In the genomic region with DNA sequence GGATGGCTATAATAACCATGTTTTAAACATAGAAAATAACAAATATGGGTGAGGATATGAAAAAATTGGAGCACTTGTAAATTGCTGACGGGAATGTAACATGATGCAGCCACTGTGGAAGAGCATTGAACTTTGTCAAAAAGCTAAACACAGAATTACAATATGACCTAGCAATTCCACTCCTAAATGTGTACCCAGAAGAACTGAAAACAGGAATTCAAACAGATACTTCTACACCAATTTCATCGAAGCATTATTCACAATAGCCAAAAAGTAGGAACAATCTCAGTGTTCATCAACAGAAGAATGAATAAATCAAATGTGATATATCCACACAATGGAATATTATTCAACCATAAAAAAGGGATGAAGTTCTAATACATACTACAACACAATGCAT, we compare ENCODE assay signal across 39 cellular contexts. TPM values are rescaled to one million over a fixed set of nuclear protein-coding genes. Genes with fewer than 3 reads are reported as not detected.
"Had no signal": no experiment of that assay in that cellular context is flagged by ENCODE, and none has a peak within 500 bp of the region (broad histone marks: within the 10 kb centered on the region; RNA-seq: fewer than 3 reads in every experiment).

No MANE protein-coding gene starts in this region.

- H3K4me1 Mint-ChIP-seq: activated naive CD4-positive, alpha-beta T cell treated with anti-CD3 and anti-CD28 coated beads, Interleukin-2, amount 10 ng/mL, durations not matched to agents 7 days and 5 days; activated naive CD4-positive, alpha-beta T cell treated with anti-CD3 and anti-CD28 coated beads, Interleukin-2, amount 50 U/mL, for 24 hours; activated naive CD8-positive, alpha-beta T cell treated with anti-CD3 and anti-CD28 coated beads, Interleukin-2, amount 10 ng/mL, durations not matched to agents 7 days and 5 days; activated naive CD8-positive, alpha-beta T cell treated with anti-CD3 and anti-CD28 coated beads, Interleukin-2, amount 50 U/mL, for 24 hours; activated T-helper 17 cell treated with anti-CD3 and anti-CD28 coated beads, Interleukin-2, amount 50 U/mL, for 72 hours; brain; central memory CD8-positive, alpha-beta T cell had no signal

- ATAC-seq: activated naive CD4-positive, alpha-beta T cell treated with anti-CD3 and anti-CD28 coated beads, Interleukin-2, amount 50 U/mL, for 72 hours; activated naive CD8-positive, alpha-beta T cell treated with anti-CD3 and anti-CD28 coated beads, Interleukin-2, amount 50 U/mL, for 24 hours; activated T-cell treated with anti-CD3 and anti-CD28 coated beads, Interleukin-2, amount 50 U/mL, for 4 hours; activated T-helper 17 cell treated with anti-CD3 and anti-CD28 coated beads, Interleukin-2, amount 50 U/mL, for 72 hours; body of pancreas had no signal

- H3K27ac ChIP-seq: adrenal gland, ascending aorta, body of pancreas, brain microvascular endothelial cell, breast epithelium, cardiac muscle cell had no signal

- H3K27me3 ChIP-seq: adrenal gland, ascending aorta, body of pancreas, brain microvascular endothelial cell, breast epithelium, cardiac muscle cell had no signal

- FAIRE-seq: astrocyte, bronchial epithelial cell, colon had no signal

- H3K27me3 Mint-ChIP-seq: activated naive CD4-positive, alpha-beta T cell treated with anti-CD3 and anti-CD28 coated beads, Interleukin-2, amount 50 U/mL, for 24 hours; activated naive CD8-positive, alpha-beta T cell treated with anti-CD3 and anti-CD28 coated beads, Interleukin-2, amount 50 U/mL, for 24 hours; activated T-cell treated with anti-CD3 and anti-CD28 coated beads, Interleukin-2, amount 50 U/mL, for 24 hours had no signal

- H3K4me3 Mint-ChIP-seq: activated naive CD4-positive, alpha-beta T cell treated with anti-CD3 and anti-CD28 coated beads for 36 hours; activated naive CD4-positive, alpha-beta T cell treated with anti-CD3 and anti-CD28 coated beads, Interleukin-2, amount 10 ng/mL, durations not matched to agents 7 days and 5 days; activated naive CD4-positive, alpha-beta T cell treated with anti-CD3 and anti-CD28 coated beads, Interleukin-2, amount 50 U/mL, for 24 hours; activated naive CD8-positive, alpha-beta T cell; activated naive CD8-positive, alpha-beta T cell treated with anti-CD3 and anti-CD28 coated beads, Interleukin-2, amount 10 ng/mL, durations not matched to agents 7 days and 5 days; activated naive CD8-positive, alpha-beta T cell treated with anti-CD3 and anti-CD28 coated beads, Interleukin-2, amount 50 U/mL, for 24 hours; activated T-cell treated with anti-CD3 and anti-CD28 coated beads, Interleukin-2, amount 50 U/mL, for 24 hours; activated T-cell treated with anti-CD3 and anti-CD28 coated beads, Interleukin-2, amount 50 U/mL, for 4 hours; activated T-helper 1 cell treated with anti-CD3 and anti-CD28 coated beads, Interleukin-12 subunit alpha, Interleukin-12 subunit beta, Interleukin-2, Interleukin-4 antibody, amounts not matched to agents 30 ng/mL and 10 ng/mL and 1 ng/mL, durations not matched to agents 14 hours and 24 hours and 36 hours; activated T-helper 17 cell treated with anti-CD3 and anti-CD28 coated beads, Interleukin-2, amount 50 U/mL, for 72 hours; brain; central memory CD8-positive, alpha-beta T cell had no signal

- H3K36me3 ChIP-seq: adrenal gland, ascending aorta, brain microvascular endothelial cell, breast epithelium, cardiac muscle cell had no signal

- H3K27ac Mint-ChIP-seq: activated naive CD4-positive, alpha-beta T cell treated with anti-CD3 and anti-CD28 coated beads for 36 hours; activated naive CD4-positive, alpha-beta T cell treated with anti-CD3 and anti-CD28 coated beads, Interleukin-2, amount 10 ng/mL, durations not matched to agents 7 days and 5 days; activated naive CD4-positive, alpha-beta T cell treated with anti-CD3 and anti-CD28 coated beads, Interleukin-2, amount 50 U/mL, for 24 hours; activated naive CD4-positive, alpha-beta T cell treated with anti-CD3 and anti-CD28 coated beads, Interleukin-2, amount 50 U/mL, for 72 hours; activated naive CD8-positive, alpha-beta T cell; activated naive CD8-positive, alpha-beta T cell treated with anti-CD3 and anti-CD28 coated beads, Interleukin-2, amount 10 ng/mL, durations not matched to agents 7 days and 5 days; activated naive CD8-positive, alpha-beta T cell treated with anti-CD3 and anti-CD28 coated beads, Interleukin-2, amount 50 U/mL, for 24 hours; activated T-cell treated with anti-CD3 and anti-CD28 coated beads, Interleukin-2, amount 50 U/mL, for 24 hours; activated T-helper 1 cell treated with anti-CD3 and anti-CD28 coated beads, Interleukin-12 subunit alpha, Interleukin-12 subunit beta, Interleukin-2, Interleukin-4 antibody, amounts not matched to agents 30 ng/mL and 10 ng/mL and 1 ng/mL, durations not matched to agents 14 hours and 24 hours and 36 hours; activated T-helper 17 cell treated with anti-CD3 and anti-CD28 coated beads, Interleukin-2, amount 50 U/mL, for 72 hours; activated T-helper 2 cell treated with anti-CD3 and anti-CD28 coated beads, Interferon-gamma antibody, Interleukin-2, Interleukin-4, amounts not matched to agents 10 μg/mL and 5 μg/mL and 100 μg/mL, durations not matched to agents 14 hours and 24 hours and 36 hours; brain had no signal

- DNase-seq: activated effector memory CD4-positive, alpha-beta T cell treated with anti-CD3 and anti-CD28 coated beads, Interleukin-2, amount 50 U/mL, for 16 hours; activated effector memory CD4-positive, alpha-beta T cell treated with Interleukin-2 at 50 U/mL for 16 hours; activated gamma-delta T cell; activated gamma-delta T cell treated with Interleukin-2 at 50 U/mL for 16 hours; activated naive CD4-positive, alpha-beta T cell; activated naive CD4-positive, alpha-beta T cell treated with anti-CD3 and anti-CD28 coated beads for 36 hours; activated naive CD4-positive, alpha-beta T cell treated with anti-CD3 and anti-CD28 coated beads, Interleukin-2, amount 10 ng/mL, durations not matched to agents 7 days and 5 days; activated naive CD4-positive, alpha-beta T cell treated with anti-CD3 and anti-CD28 coated beads, Interleukin-2, amount 50 U/mL, for 16 hours; activated naive CD4-positive, alpha-beta T cell treated with Interleukin-2 at 50 U/mL for 16 hours; activated naive CD8-positive, alpha-beta T cell treated with anti-CD3 and anti-CD28 coated beads, Interleukin-2, amount 10 ng/mL, durations not matched to agents 7 days and 5 days; activated naive CD8-positive, alpha-beta T cell treated with anti-CD3 and anti-CD28 coated beads, Interleukin-2, amount 50 U/mL, for 24 hours; activated T-cell treated with anti-CD3 and anti-CD28 coated beads, Interleukin-2, amount 50 U/mL, for 1 hour; activated T-cell treated with anti-CD3 and anti-CD28 coated beads, Interleukin-2, amount 50 U/mL, for 24 hours; activated T-cell treated with anti-CD3 and anti-CD28 coated beads, Interleukin-2, amount 50 U/mL, for 4 hours; activated T-cell treated with anti-CD3 and anti-CD28 coated beads, Interleukin-2, amount 50 U/mL, for 48 hours; adrenal gland; amniotic stem cell; amygdala; anterior cingulate cortex; aorta; body of pancreas; brain microvascular endothelial cell; caudate nucleus; central memory CD4-positive, alpha-beta T cell; cerebellar nuclear complex had no signal

- H3K36me3 Mint-ChIP-seq: activated naive CD4-positive, alpha-beta T cell treated with anti-CD3 and anti-CD28 coated beads, Interleukin-2, amount 10 ng/mL, durations not matched to agents 7 days and 5 days; brain had no signal

- H3K4me3 ChIP-seq: adrenal gland, ascending aorta, body of pancreas, breast epithelium, cardiac muscle cell had no signal

- H3K4me1 ChIP-seq: adrenal gland, ascending aorta, body of pancreas, breast epithelium had no signal

RNA-seq across cellular contexts. Expression of a gene that starts 32.7 kb away (rescaled TPM):
- total RNA-seq: ascending aorta had no signal
